Comparison of ENCODE assay signal across 8 cellular contexts in genomic region chr1:181021811-181022434, GRCh38. TPM values are rescaled to one million over a fixed set of nuclear protein-coding genes. Genes with fewer than 3 reads are reported as not detected.
DNase-seq lines count a peak whose midpoint lies in the region; ATAC-seq and TF ChIP-seq lines count a peak whose summit lies in the region.

No MANE protein-coding gene starts in this region.

- POLR2A ChIA-PET in WTC11 (lab: Charles Lee) = interaction anchor here (0.7 to 1.8 kb wide), 7 partner anchors 11 to 120 kb away, joined by 3 to 17 read pairs (median 3); partner anchors contain the start of gene MR1

- H3K27me3 Mint-ChIP-seq in WTC11 (ENCODE audit: low read depth) = peaks cover 9% of the 10 kb centered on the region
- peaks cover 25 to 31% (median 31%) of the 10 kb centered on the region in 3 donors for H3K27me3 Mint-ChIP-seq in immature natural killer cell (ENCODE audit: low read depth in 3 of 3)

- H3K4me3 Mint-ChIP-seq in WTC11 (peak overlapping the region; percentile 96), immature natural killer cell (peak overlapping the region; percentile 92 to 98 (median 95))

- 0% methylated on average over 14 to 23 of the region's 23 CpGs for WGBS in spleen, 5 donors

- H3K4me1 Mint-ChIP-seq in WTC11 (peaks cover 21% of the 10 kb centered on the region), immature natural killer cell (peaks cover 42 to 51% of the 10 kb centered on the region in 2 donors)

- peaks cover 9% of the 10 kb centered on the region for H3K36me3 Mint-ChIP-seq in WTC11
- H3K36me3 Mint-ChIP-seq in immature natural killer cell = peaks cover 0 to 4% (median 0%) of the 10 kb centered on the region in 3 donors

- H3K27ac ChIP-seq in caudate nucleus (ENCODE audit: low read depth, low read length) (peak overlapping the region; percentile 85), spleen (peak overlapping the region; percentile 79 to 97 (median 90))

- DNase-seq in GM13977 (ENCODE audit: low spot score) (peak; percentile 81), NCI-H2029 (lab: John Stamatoyannopoulos, UW) (peak; percentile 47), WTC11 (ENCODE audit: low spot score) (peak; percentile 50), caudate nucleus (lab: John Stamatoyannopoulos, UW) (peak in 44 of 61 donors; percentile 17 to 65 (median 40)), immature natural killer cell (peak; percentile 45 to 46 (median 46)), spleen (peak; percentile 88)

- ATAC-seq in HG02678 (IDR thresholded peaks at IDR 0.05; ENCODE audit: unreplicated experiment) (peak; percentile 41), WTC11 (peak; percentile 5), GM19328 (IDR thresholded peaks at IDR 0.05; ENCODE audit: unreplicated experiment) (no peak)

- peaks cover 0 to 7% (median 0%) of the 10 kb centered on the region in 6 donors for H3K36me3 ChIP-seq in spleen

- H3K4me1 ChIP-seq in spleen = peaks cover 15 to 52% (median 43%) of the 10 kb centered on the region in 6 donors

- CTCF ChIA-PET in WTC11 (lab: Charles Lee) = interaction anchor here (0.6 to 1.7 kb wide), 8 partner anchors 16 to 140 kb away, joined by 3 to 8 read pairs (median 4); no protein-coding TSS in a partner anchor

- H3K4me3 ChIP-seq in spleen = peak overlapping the region; percentile 75 to 100 (median 96)

- intact Hi-C loops in spleen (cut with DNase I; ENCODE audit: low total_unique reads) = loop anchor here (5.0 to 10.0 kb wide), 2 partner anchors 125 to 517 kb away; partner anchors contain the start of gene ACBD6

- no peak for TF ChIP-seq CTCF in GM13977 (IDR thresholded peaks at IDR 0.05; ENCODE audit: extremely low read depth, insufficient read depth, missing control alignments)
- TF ChIP-seq CTCF in WTC11 (IDR thresholded peaks at IDR 0.05) = no peak
- TF ChIP-seq CTCF in spleen (IDR thresholded peaks at IDR 0.05 in 8 of 11, conservative IDR thresholded peaks at IDR 0.05 in 3 of 11) = no peak

- H3K27ac Mint-ChIP-seq in WTC11 (peak overlapping the region; percentile 96), immature natural killer cell (peak overlapping the region; percentile 94 to 99 (median 96))

- H3K27me3 ChIP-seq in spleen (replicated peaks in 1 of 7) = peaks cover 0 to 4% (median 0%) of the 10 kb centered on the region in 7 donors

- in situ Hi-C loops in GM13977 (cut with MboI; ENCODE audit: low pct_unique_long_range_greater_than_20kb, low sequenced_read_pairs, unreplicated experiment) = loop anchor here (25.0 kb wide), 1 partner anchor 510 kb away; the partner anchor contains the start of gene ACBD6

- H3K9me3 Mint-ChIP-seq in WTC11 = no peaks in the 10 kb centered on the region
- peaks cover 0 to 3% (median under 1%) of the 10 kb centered on the region in 6 donors for H3K9me3 Mint-ChIP-seq in immature natural killer cell

- no peak for TF ChIP-seq POLR2A in spleen (IDR thresholded peaks at IDR 0.05)

- no peaks in the 10 kb centered on the region for H3K9me3 ChIP-seq in spleen

TF ChIP-seq in WTC11, 78 proteins besides CTCF, POLR2A, EP300 and RAD21:
- TF ChIP-seq FOXK1 (CRISPR knock-in tag; IDR thresholded peaks at IDR 0.05) (peak; percentile 15; the same call in 1 of the 2 replicates), AR (CRISPR knock-in tag; IDR thresholded peaks at IDR 0.05) (no peak)
TF ChIP-seq in WTC11: peak in this region for 1.

RNA-seq across cellular contexts. Expression of gene STX6, which starts 0.7 kb away (rescaled TPM):
- 30.2 to 32.3 TPM (median 30.5 TPM) in 3 replicates for total RNA-seq in WTC11 (2021)
- polyA plus RNA-seq in immature natural killer cell = 10 to 100 TPM in 1 of 3 donors, 1 to 10 TPM in 2; 6.0 to 14.4 (median 7.9) TPM
- total RNA-seq in spleen = 10 to 100 TPM; 18.3 to 41.4 (median 22.1) TPM
- polyA plus RNA-seq in spleen = 10 to 100 TPM in 1 of 3 donors, 1 to 10 TPM in 2; 6.8 to 10.2 (median 8.0) TPM

RNA-seq across cellular contexts. Expression of gene MR1, which starts 11.9 kb away (rescaled TPM):
- total RNA-seq in WTC11 (2021) (0.28 to 0.64 TPM (median 0.30 TPM) in 3 replicates), spleen (10 to 100 TPM; 21.9 to 35.6 (median 25.8) TPM)
- polyA plus RNA-seq in immature natural killer cell (10 to 100 TPM; 45.0 to 62.7 (median 54.1) TPM), spleen (1 to 10 TPM; 4.9 to 6.3 (median 6.0) TPM)

Comparison
In these comparisons a context has a peak if more than half of its experiments do, and no peak if none do; other contexts are left out.
1. RNA of gene MR1, which starts 11.9 kb away (total RNA-seq): 21.9 to 35.6 TPM in spleen; 0.28 to 0.64 TPM in WTC11; every median in the first group is over 10 times any median in the second.
2. Peak in every context shown above with its lines, with median percentiles within 50 percentile points of each other: DNase-seq.